Comparison of ENCODE assay signal across 17 cellular contexts in the genomic region with DNA sequence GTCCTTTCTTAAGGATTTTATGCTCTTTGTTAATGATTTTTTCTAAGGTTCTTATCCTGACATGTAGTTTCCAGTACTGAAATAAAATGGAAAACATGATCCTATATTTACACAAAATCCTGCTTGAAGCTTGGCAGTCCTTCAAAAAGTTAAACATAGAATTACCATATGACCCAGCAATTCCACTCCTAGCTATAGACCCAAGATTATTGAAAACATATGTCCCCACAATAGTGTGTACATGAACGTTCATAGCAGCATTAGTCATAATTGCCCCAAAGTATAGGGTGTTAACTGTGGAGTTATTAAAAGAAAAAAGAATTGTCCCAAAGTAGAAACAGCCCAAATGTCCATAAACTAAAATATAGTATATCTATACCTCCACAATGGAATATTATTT. TPM values are rescaled to one million over a fixed set of nuclear protein-coding genes. Genes with fewer than 3 reads are reported as not detected.
"Had no signal": no experiment of that assay in that cellular context is flagged by ENCODE, and none has a peak within 500 bp of the region (broad histone marks: within the 10 kb centered on the region; RNA-seq: fewer than 3 reads in every experiment).

No MANE protein-coding gene starts in this region.

- H3K4me3 ChIP-seq: cardiac muscle cell, gastrocnemius medialis, left lung, mucosa of descending colon had no signal

- H3K9me3 Mint-ChIP-seq: effector memory CD8-positive, alpha-beta T cell; stimulated activated memory B cell treated with anti-CD40 and anti-IgM and Interleukin-4, amounts not matched to agents 10 μg/mL and 1 μg/mL and 100 μg/mL, for 72 hours; type B pancreatic cell had no signal

- H3K9me3 ChIP-seq: gastrocnemius medialis, left lung, mucosa of descending colon, neutrophil had no signal

- H3K36me3 Mint-ChIP-seq: activated naive CD8-positive, alpha-beta T cell; stimulated activated memory B cell treated with anti-CD40 and anti-IgM and Interleukin-4, amounts not matched to agents 10 μg/mL and 1 μg/mL and 100 μg/mL, for 72 hours had no signal

- H3K4me1 Mint-ChIP-seq: naive thymus-derived CD8-positive, alpha-beta T cell; stimulated activated memory B cell treated with anti-CD40 and anti-IgM and Interleukin-4, amounts not matched to agents 10 μg/mL and 1 μg/mL and 100 μg/mL, for 72 hours had no signal

- H3K27me3 ChIP-seq: cardiac muscle cell, gastrocnemius medialis, left lung had no signal

- H3K4me3 Mint-ChIP-seq: activated naive CD8-positive, alpha-beta T cell; effector memory CD8-positive, alpha-beta T cell; naive thymus-derived CD8-positive, alpha-beta T cell; stimulated activated memory B cell treated with anti-CD40 and anti-IgM and Interleukin-4, amounts not matched to agents 10 μg/mL and 1 μg/mL and 100 μg/mL, for 72 hours; type B pancreatic cell had no signal

- DNase-seq: activated effector memory CD4-positive, alpha-beta T cell treated with anti-CD3 and anti-CD28 coated beads, Interleukin-2, amount 50 U/mL, for 16 hours; activated T-cell treated with anti-CD3 and anti-CD28 coated beads, Interleukin-2, amount 50 U/mL, for 1 hour; anterior cingulate cortex; cortex of kidney; effector memory CD8-positive, alpha-beta T cell; gastrocnemius medialis; left lung; mucosa of descending colon; naive thymus-derived CD8-positive, alpha-beta T cell; right cardiac atrium had no signal

- H3K27ac Mint-ChIP-seq: activated naive CD8-positive, alpha-beta T cell; effector memory CD8-positive, alpha-beta T cell; naive thymus-derived CD8-positive, alpha-beta T cell; progenitor cell of endocrine pancreas; stimulated activated memory B cell treated with anti-CD40 and anti-IgM and Interleukin-4, amounts not matched to agents 10 μg/mL and 1 μg/mL and 100 μg/mL, for 72 hours; type B pancreatic cell had no signal

- H3K36me3 ChIP-seq: left lung, neutrophil had no signal

- H3K27ac ChIP-seq: cardiac muscle cell, gastrocnemius medialis, left lung, neutrophil had no signal

- ATAC-seq: effector memory CD8-positive, alpha-beta T cell; gastrocnemius medialis; left lung; mucosa of descending colon; naive thymus-derived CD8-positive, alpha-beta T cell; right cardiac atrium; stimulated activated memory B cell treated with anti-CD40 and anti-IgM and Interleukin-4, amounts not matched to agents 10 μg/mL and 1 μg/mL and 100 μg/mL, for 72 hours had no signal

- H3K27me3 Mint-ChIP-seq: progenitor cell of endocrine pancreas, type B pancreatic cell had no signal

RNA-seq across cellular contexts. Expression of gene ITGB5, which starts 33.1 kb away (rescaled TPM):
- total RNA-seq: T-helper 2 cell treated with Interferon-gamma antibody and Interleukin-4, amounts not matched to agents 100 ng/mL and 5 ng/mL, for 36 hours had no signal
